Comparison of ENCODE assay signal across 19 cellular contexts in the genomic region with DNA sequence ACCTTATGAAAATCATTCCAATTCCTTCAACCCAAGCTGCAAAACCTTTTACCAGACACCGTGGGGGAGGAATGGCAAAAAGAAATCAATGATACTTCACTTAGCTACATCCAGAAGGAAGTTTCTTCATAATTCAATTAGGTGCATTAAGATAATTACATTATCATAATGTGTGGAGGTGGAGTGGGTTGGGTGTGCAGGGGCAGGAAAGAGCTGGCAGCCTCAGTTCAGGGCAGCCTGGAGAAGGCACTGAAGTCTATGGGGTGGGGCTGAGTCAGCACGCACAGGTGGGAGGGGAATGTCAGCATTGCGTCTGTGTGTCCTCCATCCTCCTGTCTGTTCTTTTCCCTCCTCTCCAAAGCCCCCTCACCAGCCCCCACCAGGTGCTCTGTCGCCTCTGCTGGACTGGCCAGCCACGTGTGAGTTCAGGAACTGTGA.
"Had no signal": no experiment of that assay in that cellular context is flagged by ENCODE, and none has a peak within 500 bp of the region (broad histone marks: within the 10 kb centered on the region; RNA-seq: fewer than 3 reads in every experiment).

No MANE protein-coding gene starts in this region.

- H3K27ac Mint-ChIP-seq: activated CD4-positive, alpha-beta memory T cell treated with anti-CD3 and anti-CD28 coated beads, Interleukin-2, amount 10 ng/mL, durations not matched to agents 7 days and 5 days; activated CD4-positive, alpha-beta T cell treated with anti-CD3 and anti-CD28 coated beads for 36 hours; activated naive CD8-positive, alpha-beta T cell treated with anti-CD3 and anti-CD28 coated beads, Interleukin-2, amount 10 ng/mL, durations not matched to agents 7 days and 5 days; activated T-helper 17 cell treated with anti-CD3 and anti-CD28 coated beads, Interleukin-2, amount 50 U/mL, for 72 hours had no signal

- H3K4me3 Mint-ChIP-seq: activated CD4-positive, alpha-beta memory T cell treated with anti-CD3 and anti-CD28 coated beads, Interleukin-2, amount 10 ng/mL, durations not matched to agents 7 days and 5 days; activated CD4-positive, alpha-beta T cell treated with anti-CD3 and anti-CD28 coated beads for 36 hours; activated naive CD8-positive, alpha-beta T cell treated with anti-CD3 and anti-CD28 coated beads, Interleukin-2, amount 10 ng/mL, durations not matched to agents 7 days and 5 days; activated T-helper 17 cell treated with anti-CD3 and anti-CD28 coated beads, Interleukin-2, amount 50 U/mL, for 72 hours had no signal

- FAIRE-seq: RCC 7860 had no signal

- DNase-seq: activated CD4-positive, alpha-beta memory T cell treated with anti-CD3 and anti-CD28 coated beads, Interleukin-2, amount 10 ng/mL, durations not matched to agents 7 days and 5 days; activated CD4-positive, alpha-beta T cell treated with anti-CD3 and anti-CD28 coated beads for 36 hours; activated CD4-positive, alpha-beta T cell treated with anti-CD3 and anti-CD28 coated beads, Interleukin-2, amount 50 U/mL, for 1 hour; activated naive CD4-positive, alpha-beta T cell treated with anti-CD3 and anti-CD28 coated beads, Interleukin-2, amount 50 U/mL, for 16 hours; activated naive CD8-positive, alpha-beta T cell treated with anti-CD3 and anti-CD28 coated beads, Interleukin-2, amount 10 ng/mL, durations not matched to agents 7 days and 5 days; activated T-cell treated with anti-CD3 and anti-CD28 coated beads for 4 hours; activated T-cell treated with anti-CD3 and anti-CD28 coated beads, Interleukin-2, amount 50 U/mL, for 48 hours; adrenal gland; anterior cingulate cortex; cerebellar nuclear complex; MG63; MV-4-11; NCI-H1694 treated with DMSO at 0.1 percent for 48 hours; NCI-H446 treated with DMSO at 0.1 percent for 48 hours; T-helper 1 cell; WERI-Rb-1 had no signal

- H3K4me3 ChIP-seq: adrenal gland, MG63 had no signal

- H3K36me3 Mint-ChIP-seq: activated naive CD8-positive, alpha-beta T cell treated with anti-CD3 and anti-CD28 coated beads, Interleukin-2, amount 10 ng/mL, durations not matched to agents 7 days and 5 days had no signal

- H3K36me3 ChIP-seq: adrenal gland, MG63, WERI-Rb-1 had no signal

- ATAC-seq: activated CD4-positive, alpha-beta T cell treated with anti-CD3 and anti-CD28 coated beads for 36 hours; activated T-helper 17 cell treated with anti-CD3 and anti-CD28 coated beads, Interleukin-2, amount 50 U/mL, for 72 hours; PC-3 had no signal

- H3K4me1 Mint-ChIP-seq: activated CD4-positive, alpha-beta memory T cell treated with anti-CD3 and anti-CD28 coated beads, Interleukin-2, amount 10 ng/mL, durations not matched to agents 7 days and 5 days; activated CD4-positive, alpha-beta T cell treated with anti-CD3 and anti-CD28 coated beads for 36 hours; activated naive CD8-positive, alpha-beta T cell treated with anti-CD3 and anti-CD28 coated beads, Interleukin-2, amount 10 ng/mL, durations not matched to agents 7 days and 5 days; activated T-helper 17 cell treated with anti-CD3 and anti-CD28 coated beads, Interleukin-2, amount 50 U/mL, for 72 hours had no signal

- H3K27me3 ChIP-seq: adrenal gland, MG63 had no signal

- H3K27me3 Mint-ChIP-seq: activated CD4-positive, alpha-beta memory T cell treated with anti-CD3 and anti-CD28 coated beads, Interleukin-2, amount 10 ng/mL, durations not matched to agents 7 days and 5 days; activated CD4-positive, alpha-beta T cell treated with anti-CD3 and anti-CD28 coated beads for 36 hours; activated naive CD8-positive, alpha-beta T cell treated with anti-CD3 and anti-CD28 coated beads, Interleukin-2, amount 10 ng/mL, durations not matched to agents 7 days and 5 days; activated T-helper 17 cell treated with anti-CD3 and anti-CD28 coated beads, Interleukin-2, amount 50 U/mL, for 72 hours had no signal

- H3K9me3 ChIP-seq: adrenal gland, MG63 had no signal

- H3K4me1 ChIP-seq: adrenal gland had no signal

- H3K27ac ChIP-seq: adrenal gland, WERI-Rb-1 had no signal
